Comparison of ENCODE assay signal across 8 cellular contexts in the genomic region with DNA sequence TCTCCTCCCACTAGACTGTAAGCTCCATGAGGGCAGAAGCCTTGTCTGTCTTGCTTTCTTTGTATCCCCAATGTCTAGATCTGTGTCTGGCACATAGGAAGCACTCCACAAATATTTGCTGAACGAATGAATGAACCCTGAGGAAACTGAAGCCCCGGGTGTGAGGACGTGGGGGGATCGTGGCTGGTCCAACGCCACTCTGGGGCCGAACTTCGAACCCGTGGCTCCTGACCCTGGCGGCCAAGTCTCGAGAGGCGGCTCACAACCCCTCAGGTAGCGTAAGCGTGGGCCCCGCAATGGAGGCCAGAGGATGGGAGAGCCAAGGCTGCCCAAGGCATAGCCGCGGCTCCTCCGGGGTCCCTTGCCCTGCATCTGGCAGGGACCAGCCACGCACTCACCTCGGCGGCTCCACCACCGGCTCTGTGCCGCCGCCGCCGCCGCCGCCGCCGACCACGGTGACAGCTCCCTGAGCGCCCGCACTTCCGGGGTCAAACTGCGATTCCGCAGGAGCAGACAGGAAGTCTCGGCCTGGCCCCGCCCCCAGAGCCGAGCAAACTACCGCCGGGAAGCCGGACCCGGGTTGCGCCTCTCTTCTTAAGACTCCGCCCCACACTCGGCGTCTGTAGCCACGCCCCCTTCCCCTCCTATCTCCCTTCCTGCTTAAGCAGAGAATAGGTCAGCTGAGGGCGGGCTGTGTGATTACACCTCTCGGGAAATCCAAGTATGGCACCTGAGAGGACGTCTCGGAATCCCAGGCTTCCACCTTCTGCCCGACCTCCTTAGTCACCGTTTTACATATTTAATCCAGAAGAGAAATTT. TPM values are rescaled to one million over a fixed set of nuclear protein-coding genes. Genes with fewer than 3 reads are reported as not detected.
DNase-seq lines count a peak whose midpoint lies in the region; ATAC-seq and TF ChIP-seq lines count a peak whose summit lies in the region.

A gene with protein sequence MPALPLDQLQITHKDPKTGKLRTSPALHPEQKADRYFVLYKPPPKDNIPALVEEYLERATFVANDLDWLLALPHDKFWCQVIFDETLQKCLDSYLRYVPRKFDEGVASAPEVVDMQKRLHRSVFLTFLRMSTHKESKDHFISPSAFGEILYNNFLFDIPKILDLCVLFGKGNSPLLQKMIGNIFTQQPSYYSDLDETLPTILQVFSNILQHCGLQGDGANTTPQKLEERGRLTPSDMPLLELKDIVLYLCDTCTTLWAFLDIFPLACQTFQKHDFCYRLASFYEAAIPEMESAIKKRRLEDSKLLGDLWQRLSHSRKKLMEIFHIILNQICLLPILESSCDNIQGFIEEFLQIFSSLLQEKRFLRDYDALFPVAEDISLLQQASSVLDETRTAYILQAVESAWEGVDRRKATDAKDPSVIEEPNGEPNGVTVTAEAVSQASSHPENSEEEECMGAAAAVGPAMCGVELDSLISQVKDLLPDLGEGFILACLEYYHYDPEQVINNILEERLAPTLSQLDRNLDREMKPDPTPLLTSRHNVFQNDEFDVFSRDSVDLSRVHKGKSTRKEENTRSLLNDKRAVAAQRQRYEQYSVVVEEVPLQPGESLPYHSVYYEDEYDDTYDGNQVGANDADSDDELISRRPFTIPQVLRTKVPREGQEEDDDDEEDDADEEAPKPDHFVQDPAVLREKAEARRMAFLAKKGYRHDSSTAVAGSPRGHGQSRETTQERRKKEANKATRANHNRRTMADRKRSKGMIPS (minus strand): TSS at position 495 of the 819 bp plus-strand sequence. CDS start 5,949 bp downstream, outside the sequence.

- peaks cover 48% of the 10 kb centered on the region for H3K4me1 ChIP-seq in suprapubic skin

- peak; percentile 95 for DNase-seq in GM06990 (ENCODE audit: extremely low read depth, insufficient read length)
- DNase-seq in NCI-H1092 (lab: John Stamatoyannopoulos, UW) = peak; percentile 99
- peak; percentile 98 for DNase-seq in activated naive CD4-positive, alpha-beta T cell treated with anti-CD3 and anti-CD28 coated beads, Interleukin-2, amount 50 U/mL, for 72 hours (ENCODE audit: low spot score in 2 of 2)
- peak; percentile 96 for DNase-seq in globus pallidus (ENCODE audit: low spot score)
- peak; percentile 51 to 99 (median 92) for DNase-seq in nucleus accumbens (lab: John Stamatoyannopoulos, UW)
- peak; percentile 100 for DNase-seq in suprapubic skin (ENCODE audit: low spot score in 2 of 2)

- H3K4me3 ChIP-seq in GM06990 (replicated peaks; ENCODE audit: low read depth, low read length) (peak within 1 kb of the TSS; percentile 97), suprapubic skin (peak within 1 kb of the TSS; percentile 73)

- peaks cover 5% of the 10 kb centered on the region for H3K36me3 ChIP-seq in GM06990 (ENCODE audit: control insufficient read depth, insufficient read depth, low read length)
- peaks cover 13% of the 10 kb centered on the region for H3K36me3 ChIP-seq in suprapubic skin

- no peak for TF ChIP-seq EP300 in suprapubic skin (IDR thresholded peaks at IDR 0.05)

- peaks cover 4 to 5% of the 10 kb centered on the region in 2 donors for H3K9me3 Mint-ChIP-seq in activated naive CD4-positive, alpha-beta T cell treated with anti-CD3 and anti-CD28 coated beads, Interleukin-2, amount 50 U/mL, for 72 hours

- no peaks in the 10 kb centered on the region for H3K9me3 ChIP-seq in suprapubic skin

- ATAC-seq in HG02588 (IDR thresholded peaks at IDR 0.05; ENCODE audit: unreplicated experiment) (peak; percentile 92), SK-N-SH treated with all-trans-retinoic acid at 6 μM for 48 hours (peak; percentile 99)
- ATAC-seq in activated naive CD4-positive, alpha-beta T cell treated with anti-CD3 and anti-CD28 coated beads, Interleukin-2, amount 50 U/mL, for 72 hours = peak; percentile 97 to 99

- H3K27me3 ChIP-seq in GM06990 (replicated peaks; ENCODE audit: control insufficient read depth, insufficient read depth, low read length) (no peaks in the 10 kb centered on the region), suprapubic skin (no peaks in the 10 kb centered on the region)

- H3K36me3 Mint-ChIP-seq in activated naive CD4-positive, alpha-beta T cell treated with anti-CD3 and anti-CD28 coated beads, Interleukin-2, amount 50 U/mL, for 72 hours = peaks cover 6% of the 10 kb centered on the region in 2 donors

- peak within 1 kb of the TSS; percentile 73 for H3K27ac ChIP-seq in suprapubic skin

- H3K27ac Mint-ChIP-seq in activated naive CD4-positive, alpha-beta T cell treated with anti-CD3 and anti-CD28 coated beads, Interleukin-2, amount 50 U/mL, for 72 hours = peak within 1 kb of the TSS; percentile 92 to 95

- WGBS in suprapubic skin = 0% methylated on average over 28 of the region's 53 CpGs

- TF ChIP-seq CTCF in GM06990 (IDR thresholded peaks at IDR 0.05; ENCODE audit: insufficient read depth, low read length, poor library complexity, severe bottlenecking) (no peak), suprapubic skin (IDR thresholded peaks at IDR 0.05) (no peak)

- TF ChIP-seq POLR2A in suprapubic skin (IDR thresholded peaks at IDR 0.05) = peak in 1 of 2 donors; percentile 39

TF ChIP-seq in SK-N-SH treated with all-trans-retinoic acid at 6 μM for 48 hours, 23 proteins besides CTCF, POLR2A, EP300 and RAD21:
- TF ChIP-seq TCF4 (CRISPR knock-in tag; IDR thresholded peaks at IDR 0.05; ENCODE audit: borderline replicate concordance) (no peak), ARNTL (CRISPR knock-in tag; IDR thresholded peaks at IDR 0.05; ENCODE audit: borderline replicate concordance, low read depth) (no peak), GLIS3 (CRISPR knock-in tag; IDR thresholded peaks at IDR 0.05) (no peak), BACH2 (CRISPR knock-in tag; IDR thresholded peaks at IDR 0.05; ENCODE audit: borderline replicate concordance) (no peak), TOX (CRISPR knock-in tag; IDR thresholded peaks at IDR 0.05; ENCODE audit: borderline replicate concordance) (no peak), ZNF565 (CRISPR knock-in tag; conservative IDR thresholded peaks at IDR 0.05; ENCODE audit: low read depth) (no peak), PPARA (CRISPR knock-in tag; IDR thresholded peaks at IDR 0.05; ENCODE audit: borderline replicate concordance) (no peak), ZFP3 (CRISPR knock-in tag; IDR thresholded peaks at IDR 0.05) (no peak), ESRRG (CRISPR knock-in tag; IDR thresholded peaks at IDR 0.05) (no peak), ZNF8 (CRISPR knock-in tag; IDR thresholded peaks at IDR 0.05) (no peak)
- TF ChIP-seq, protein P1, sequence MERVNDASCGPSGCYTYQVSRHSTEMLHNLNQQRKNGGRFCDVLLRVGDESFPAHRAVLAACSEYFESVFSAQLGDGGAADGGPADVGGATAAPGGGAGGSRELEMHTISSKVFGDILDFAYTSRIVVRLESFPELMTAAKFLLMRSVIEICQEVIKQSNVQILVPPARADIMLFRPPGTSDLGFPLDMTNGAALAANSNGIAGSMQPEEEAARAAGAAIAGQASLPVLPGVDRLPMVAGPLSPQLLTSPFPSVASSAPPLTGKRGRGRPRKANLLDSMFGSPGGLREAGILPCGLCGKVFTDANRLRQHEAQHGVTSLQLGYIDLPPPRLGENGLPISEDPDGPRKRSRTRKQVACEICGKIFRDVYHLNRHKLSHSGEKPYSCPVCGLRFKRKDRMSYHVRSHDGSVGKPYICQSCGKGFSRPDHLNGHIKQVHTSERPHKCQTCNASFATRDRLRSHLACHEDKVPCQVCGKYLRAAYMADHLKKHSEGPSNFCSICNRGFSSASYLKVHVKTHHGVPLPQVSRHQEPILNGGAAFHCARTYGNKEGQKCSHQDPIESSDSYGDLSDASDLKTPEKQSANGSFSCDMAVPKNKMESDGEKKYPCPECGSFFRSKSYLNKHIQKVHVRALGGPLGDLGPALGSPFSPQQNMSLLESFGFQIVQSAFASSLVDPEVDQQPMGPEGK (CRISPR knock-in tag; IDR thresholded peaks at IDR 0.05; ENCODE audit: borderline replicate concordance) = no peak
- TF ChIP-seq, protein P2, sequence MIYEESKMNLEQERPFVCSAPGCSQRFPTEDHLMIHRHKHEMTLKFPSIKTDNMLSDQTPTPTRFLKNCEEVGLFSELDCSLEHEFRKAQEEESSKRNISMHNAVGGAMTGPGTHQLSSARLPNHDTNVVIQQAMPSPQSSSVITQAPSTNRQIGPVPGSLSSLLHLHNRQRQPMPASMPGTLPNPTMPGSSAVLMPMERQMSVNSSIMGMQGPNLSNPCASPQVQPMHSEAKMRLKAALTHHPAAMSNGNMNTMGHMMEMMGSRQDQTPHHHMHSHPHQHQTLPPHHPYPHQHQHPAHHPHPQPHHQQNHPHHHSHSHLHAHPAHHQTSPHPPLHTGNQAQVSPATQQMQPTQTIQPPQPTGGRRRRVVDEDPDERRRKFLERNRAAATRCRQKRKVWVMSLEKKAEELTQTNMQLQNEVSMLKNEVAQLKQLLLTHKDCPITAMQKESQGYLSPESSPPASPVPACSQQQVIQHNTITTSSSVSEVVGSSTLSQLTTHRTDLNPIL (CRISPR knock-in tag; IDR thresholded peaks at IDR 0.05; ENCODE audit: low read depth) = no peak

RNA-seq across cellular contexts. Expression of the gene that starts here (rescaled TPM):
- 10 to 100 TPM; 55.0 to 73.2 TPM for total RNA-seq in activated naive CD4-positive, alpha-beta T cell treated with anti-CD3 and anti-CD28 coated beads, Interleukin-2, amount 50 U/mL, for 72 hours
- total RNA-seq in suprapubic skin = 10 to 100 TPM; 35.6 to 57.3 (median 43.2) TPM

Comparison
In these comparisons a context has a peak if more than half of its experiments do, and no peak if none do; other contexts are left out.
1. Peak in every context shown above with its lines: DNase-seq, ATAC-seq, H3K4me3 ChIP-seq and H3K27ac ChIP-seq.